ENCODE assay signal across 1 cellular context in genomic region chr13:50203256-50204083, GRCh38.
TF ChIP-seq lines count a peak whose summit lies in the region.

No MANE protein-coding gene starts in this region.

TF ChIP-seq in K562, 482 proteins besides CTCF, POLR2A, EP300 and RAD21 (continued from another document):
- TF ChIP-seq, protein P1, sequence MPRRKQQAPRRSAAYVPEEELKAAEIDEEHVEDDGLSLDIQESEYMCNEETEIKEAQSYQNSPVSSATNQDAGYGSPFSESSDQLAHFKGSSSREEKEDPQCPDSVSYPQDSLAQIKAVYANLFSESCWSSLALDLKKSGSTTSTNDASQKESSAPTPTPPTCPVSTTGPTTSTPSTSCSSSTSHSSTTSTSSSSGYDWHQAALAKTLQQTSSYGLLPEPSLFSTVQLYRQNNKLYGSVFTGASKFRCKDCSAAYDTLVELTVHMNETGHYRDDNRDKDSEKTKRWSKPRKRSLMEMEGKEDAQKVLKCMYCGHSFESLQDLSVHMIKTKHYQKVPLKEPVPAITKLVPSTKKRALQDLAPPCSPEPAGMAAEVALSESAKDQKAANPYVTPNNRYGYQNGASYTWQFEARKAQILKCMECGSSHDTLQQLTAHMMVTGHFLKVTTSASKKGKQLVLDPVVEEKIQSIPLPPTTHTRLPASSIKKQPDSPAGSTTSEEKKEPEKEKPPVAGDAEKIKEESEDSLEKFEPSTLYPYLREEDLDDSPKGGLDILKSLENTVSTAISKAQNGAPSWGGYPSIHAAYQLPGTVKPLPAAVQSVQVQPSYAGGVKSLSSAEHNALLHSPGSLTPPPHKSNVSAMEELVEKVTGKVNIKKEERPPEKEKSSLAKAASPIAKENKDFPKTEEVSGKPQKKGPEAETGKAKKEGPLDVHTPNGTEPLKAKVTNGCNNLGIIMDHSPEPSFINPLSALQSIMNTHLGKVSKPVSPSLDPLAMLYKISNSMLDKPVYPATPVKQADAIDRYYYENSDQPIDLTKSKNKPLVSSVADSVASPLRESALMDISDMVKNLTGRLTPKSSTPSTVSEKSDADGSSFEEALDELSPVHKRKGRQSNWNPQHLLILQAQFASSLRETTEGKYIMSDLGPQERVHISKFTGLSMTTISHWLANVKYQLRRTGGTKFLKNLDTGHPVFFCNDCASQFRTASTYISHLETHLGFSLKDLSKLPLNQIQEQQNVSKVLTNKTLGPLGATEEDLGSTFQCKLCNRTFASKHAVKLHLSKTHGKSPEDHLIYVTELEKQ (CRISPR knock-in tag; IDR thresholded peaks at IDR 0.05) = no peak
- TF ChIP-seq FOXJ3 (CRISPR knock-in tag; IDR thresholded peaks at IDR 0.05) = no peak
- no peak for TF ChIP-seq CC2D1A (IDR thresholded peaks at IDR 0.05)
- no peak for TF ChIP-seq GATAD2A (IDR thresholded peaks at IDR 0.05)
- TF ChIP-seq RBM34 (IDR thresholded peaks at IDR 0.05; ENCODE audit: borderline replicate concordance, insufficient read depth, low read length) = no peak
- TF ChIP-seq SRF (CRISPR knock-in tag; IDR thresholded peaks at IDR 0.05) = peak in 1 of 2 experiments; percentile 91; a peak in 2 of 4 replicates
- TF ChIP-seq, protein P2, sequence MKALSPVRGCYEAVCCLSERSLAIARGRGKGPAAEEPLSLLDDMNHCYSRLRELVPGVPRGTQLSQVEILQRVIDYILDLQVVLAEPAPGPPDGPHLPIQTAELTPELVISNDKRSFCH (CRISPR knock-in tag; IDR thresholded peaks at IDR 0.05) = no peak
- TF ChIP-seq, protein P2 (tag; IDR thresholded peaks at IDR 0.05) = no peak
- TF ChIP-seq SETDB1 (IDR thresholded peaks at IDR 0.05; ENCODE audit: low read length) = no peak
- no peak for TF ChIP-seq ZZZ3 (IDR thresholded peaks at IDR 0.05)
- no peak for TF ChIP-seq ZNF695 (CRISPR knock-in tag; IDR thresholded peaks at IDR 0.05)
- no peak for TF ChIP-seq MCM7 (IDR thresholded peaks at IDR 0.05)
- TF ChIP-seq, protein P3, sequence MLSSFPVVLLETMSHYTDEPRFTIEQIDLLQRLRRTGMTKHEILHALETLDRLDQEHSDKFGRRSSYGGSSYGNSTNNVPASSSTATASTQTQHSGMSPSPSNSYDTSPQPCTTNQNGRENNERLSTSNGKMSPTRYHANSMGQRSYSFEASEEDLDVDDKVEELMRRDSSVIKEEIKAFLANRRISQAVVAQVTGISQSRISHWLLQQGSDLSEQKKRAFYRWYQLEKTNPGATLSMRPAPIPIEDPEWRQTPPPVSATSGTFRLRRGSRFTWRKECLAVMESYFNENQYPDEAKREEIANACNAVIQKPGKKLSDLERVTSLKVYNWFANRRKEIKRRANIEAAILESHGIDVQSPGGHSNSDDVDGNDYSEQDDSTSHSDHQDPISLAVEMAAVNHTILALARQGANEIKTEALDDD (IDR thresholded peaks at IDR 0.05) = 0 out of 2 replicates have a peak, but pooled peaks have one; percentile 19
- TF ChIP-seq SMAD1 (IDR thresholded peaks at IDR 0.05; ENCODE audit: low read depth, low read length, partially characterized antibody) = no peak
- no peak for TF ChIP-seq LCOR (CRISPR knock-in tag; IDR thresholded peaks at IDR 0.05)
- no peak for TF ChIP-seq ELF2 (CRISPR knock-in tag; IDR thresholded peaks at IDR 0.05)
- TF ChIP-seq USF1 (CRISPR knock-in tag; IDR thresholded peaks at IDR 0.05) = no peak
- no peak for TF ChIP-seq ZC3H11A (IDR thresholded peaks at IDR 0.05; ENCODE audit: low read depth, low read length)
- no peak for TF ChIP-seq RHOXF2B (CRISPR knock-in tag; conservative IDR thresholded peaks at IDR 0.05)
- TF ChIP-seq PURB (CRISPR knock-in tag; IDR thresholded peaks at IDR 0.05; ENCODE audit: low read depth) = no peak
- TF ChIP-seq HIVEP1 (CRISPR knock-in tag; IDR thresholded peaks at IDR 0.05) = no peak
- no peak for TF ChIP-seq ZNF143 (CRISPR knock-in tag; IDR thresholded peaks at IDR 0.05)
- no peak for TF ChIP-seq TFAP4 (CRISPR knock-in tag; IDR thresholded peaks at IDR 0.05; ENCODE audit: borderline replicate concordance)
- TF ChIP-seq JUND (IDR thresholded peaks at IDR 0.05; ENCODE audit: borderline replicate concordance, low read depth, low read length) = no peak
- 0 out of 3 replicates have a peak, but pooled peaks have one; percentile 50 for TF ChIP-seq JUND (tag; IDR thresholded peaks at IDR 0.05; ENCODE audit: borderline replicate concordance, low read depth, low read length)
- no peak for TF ChIP-seq PML (IDR thresholded peaks at IDR 0.05; ENCODE audit: low read length)
- no peak for TF ChIP-seq ZNF280A (IDR thresholded peaks at IDR 0.05; ENCODE audit: low read depth, partially characterized antibody)
- peak; percentile 89 for TF ChIP-seq ATF7 (IDR thresholded peaks at IDR 0.05)
- TF ChIP-seq, protein P4, sequence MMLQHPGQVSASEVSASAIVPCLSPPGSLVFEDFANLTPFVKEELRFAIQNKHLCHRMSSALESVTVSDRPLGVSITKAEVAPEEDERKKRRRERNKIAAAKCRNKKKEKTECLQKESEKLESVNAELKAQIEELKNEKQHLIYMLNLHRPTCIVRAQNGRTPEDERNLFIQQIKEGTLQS (IDR thresholded peaks at IDR 0.05) = peak; percentile 77
- TF ChIP-seq, protein P4 (CRISPR knock-in tag; conservative IDR thresholded peaks at IDR 0.05) = no peak
- TF ChIP-seq GTF2A2 (tag; IDR thresholded peaks at IDR 0.05) = no peak
- TF ChIP-seq, protein P5, sequence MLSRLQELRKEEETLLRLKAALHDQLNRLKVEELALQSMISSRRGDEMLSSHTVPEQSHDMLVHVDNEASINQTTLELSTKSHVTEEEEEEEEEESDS (CRISPR knock-in tag; IDR thresholded peaks at IDR 0.05) = no peak
- no peak for TF ChIP-seq CEBPG (CRISPR knock-in tag; IDR thresholded peaks at IDR 0.05)
- TF ChIP-seq CEBPG (tag; conservative IDR thresholded peaks at IDR 0.05 in 1 of 2, IDR thresholded peaks at IDR 0.05 in 1 of 2) = peak in 1 of 2 experiments; percentile 60; a peak in 2 of 4 replicates
- TF ChIP-seq HNRNPH1 (optimal IDR thresholded peaks at IDR 0.05; ENCODE audit: low read depth, low read length) = no peak
- no peak for TF ChIP-seq E2F6 (IDR thresholded peaks at IDR 0.05; ENCODE audit: borderline replicate concordance in 1 of 2, extremely low read depth in 1 of 2, insufficient read depth in 1 of 2, insufficient read length in 1 of 2, low read depth in 1 of 2, low read length in 1 of 2, poor library complexity in 1 of 2, severe bottlenecking in 1 of 2)
- no peak for TF ChIP-seq PRPF4 (IDR thresholded peaks at IDR 0.05; ENCODE audit: insufficient read depth, low read depth, low read length, poor library complexity, severe bottlenecking)
- TF ChIP-seq XRCC4 (IDR thresholded peaks at IDR 0.05; ENCODE audit: extremely low read depth, insufficient read depth, insufficient read length) = no peak
- TF ChIP-seq SP1 (CRISPR knock-in tag; IDR thresholded peaks at IDR 0.05) = no peak
- TF ChIP-seq, protein P6, sequence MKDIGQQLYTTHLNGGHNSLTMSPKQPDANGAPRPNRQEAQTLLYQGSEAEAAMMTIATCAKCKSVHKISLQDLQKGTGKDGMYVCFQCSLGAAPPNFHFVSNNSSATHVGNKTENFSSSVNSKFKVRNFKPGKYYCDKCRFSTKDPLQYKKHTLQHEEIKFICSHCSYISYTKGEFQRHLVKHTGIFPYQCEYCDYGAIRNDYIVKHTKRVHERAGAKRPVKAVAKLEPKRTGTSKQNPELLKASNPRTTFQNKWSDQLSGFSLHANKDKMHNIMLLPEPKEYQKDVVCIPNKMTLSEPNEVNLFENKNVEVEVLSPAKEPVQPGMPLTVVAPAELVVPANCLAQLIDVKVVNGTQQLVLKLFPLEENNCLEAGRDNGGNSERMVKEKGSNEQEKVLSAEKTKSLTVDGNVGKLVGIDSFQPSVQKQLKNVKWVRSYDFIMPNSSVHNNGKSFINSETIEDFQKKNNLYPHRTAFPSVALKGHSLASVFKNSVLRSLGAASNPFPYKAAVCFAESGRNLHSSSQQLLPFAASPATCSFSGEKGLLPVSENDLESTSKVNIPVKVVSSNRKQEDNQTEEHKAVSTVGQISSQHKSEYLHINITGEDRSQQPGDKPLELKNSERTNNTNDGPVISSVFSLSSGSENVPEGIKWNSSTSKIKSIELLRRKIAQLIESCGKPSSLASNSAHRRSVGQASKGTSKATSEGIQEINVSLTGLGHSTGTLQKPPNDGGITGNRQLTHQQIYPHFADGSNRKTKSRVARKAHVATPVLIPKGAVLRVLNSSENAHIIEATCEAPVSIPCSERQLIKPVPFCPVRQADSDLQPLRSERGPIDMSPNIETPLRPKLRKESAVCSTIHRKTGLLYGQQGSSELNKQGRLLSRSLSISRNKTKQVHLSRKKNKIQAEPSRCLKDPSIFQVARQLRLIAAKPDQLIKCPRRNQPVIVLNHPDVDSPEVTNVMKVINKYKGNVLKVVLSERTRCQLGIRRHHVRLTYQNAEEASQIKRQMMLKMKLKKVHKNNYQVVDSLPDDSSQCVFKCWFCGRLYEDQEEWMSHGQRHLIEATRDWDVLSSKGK (CRISPR knock-in tag; IDR thresholded peaks at IDR 0.05) = no peak
- no peak for TF ChIP-seq BHLHE40 (IDR thresholded peaks at IDR 0.05; ENCODE audit: low read length)
- peak; percentile 61; the same call in 1 of the 2 replicates for TF ChIP-seq ZNF395 (CRISPR knock-in tag; IDR thresholded peaks at IDR 0.05)
- no peak for TF ChIP-seq SMARCA4 (IDR thresholded peaks at IDR 0.05)
